In the genomic region with DNA sequence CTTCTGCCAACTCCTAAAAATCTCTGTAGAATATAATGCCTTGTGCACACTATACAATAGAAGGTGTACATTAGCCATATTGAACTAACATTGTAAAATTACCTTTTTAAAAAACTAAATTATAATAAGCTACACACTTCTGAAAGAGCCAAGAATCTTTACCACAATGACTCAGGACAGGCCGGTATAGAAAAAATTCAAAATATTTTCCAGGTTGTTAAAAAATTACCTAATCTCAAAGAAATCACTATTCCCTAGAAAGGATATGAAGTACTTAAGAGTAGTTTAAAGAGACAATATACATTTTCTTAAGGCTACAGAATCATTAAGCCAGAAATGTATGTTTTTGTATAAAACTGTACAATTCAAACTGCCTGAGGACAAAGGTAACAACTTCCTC, we compare ENCODE assay signal across 1 cellular context.
TF ChIP-seq lines count a peak whose summit lies in the region.

No MANE protein-coding gene starts in this region.

TF ChIP-seq in HepG2, 621 proteins besides CTCF, POLR2A, EP300 and RAD21:
- TF ChIP-seq HDAC1 (CRISPR knock-in tag; IDR thresholded peaks at IDR 0.05) (no peak), ZNF180 (CRISPR knock-in tag; IDR thresholded peaks at IDR 0.05; ENCODE audit: borderline replicate concordance, low read depth) (no peak), TARDBP (CRISPR knock-in tag; IDR thresholded peaks at IDR 0.05) (no peak), ZFP36L1 (CRISPR knock-in tag; IDR thresholded peaks at IDR 0.05) (no peak), FOXC1 (CRISPR knock-in tag; IDR thresholded peaks at IDR 0.05; ENCODE audit: borderline replicate concordance) (no peak), SP4 (CRISPR knock-in tag; IDR thresholded peaks at IDR 0.05) (no peak), NCOA5 (CRISPR knock-in tag; IDR thresholded peaks at IDR 0.05) (no peak), HMG20B (CRISPR knock-in tag; conservative IDR thresholded peaks at IDR 0.05) (no peak), ZNF431 (CRISPR knock-in tag; IDR thresholded peaks at IDR 0.05; ENCODE audit: borderline replicate concordance, low read depth) (no peak), ELF4 (CRISPR knock-in tag; IDR thresholded peaks at IDR 0.05; ENCODE audit: borderline replicate concordance) (no peak)
- TF ChIP-seq, protein P1, sequence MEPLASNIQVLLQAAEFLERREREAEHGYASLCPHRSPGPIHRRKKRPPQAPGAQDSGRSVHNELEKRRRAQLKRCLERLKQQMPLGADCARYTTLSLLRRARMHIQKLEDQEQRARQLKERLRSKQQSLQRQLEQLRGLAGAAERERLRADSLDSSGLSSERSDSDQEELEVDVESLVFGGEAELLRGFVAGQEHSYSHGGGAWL (CRISPR knock-in tag; IDR thresholded peaks at IDR 0.05): no peak
- TF ChIP-seq, protein P2, sequence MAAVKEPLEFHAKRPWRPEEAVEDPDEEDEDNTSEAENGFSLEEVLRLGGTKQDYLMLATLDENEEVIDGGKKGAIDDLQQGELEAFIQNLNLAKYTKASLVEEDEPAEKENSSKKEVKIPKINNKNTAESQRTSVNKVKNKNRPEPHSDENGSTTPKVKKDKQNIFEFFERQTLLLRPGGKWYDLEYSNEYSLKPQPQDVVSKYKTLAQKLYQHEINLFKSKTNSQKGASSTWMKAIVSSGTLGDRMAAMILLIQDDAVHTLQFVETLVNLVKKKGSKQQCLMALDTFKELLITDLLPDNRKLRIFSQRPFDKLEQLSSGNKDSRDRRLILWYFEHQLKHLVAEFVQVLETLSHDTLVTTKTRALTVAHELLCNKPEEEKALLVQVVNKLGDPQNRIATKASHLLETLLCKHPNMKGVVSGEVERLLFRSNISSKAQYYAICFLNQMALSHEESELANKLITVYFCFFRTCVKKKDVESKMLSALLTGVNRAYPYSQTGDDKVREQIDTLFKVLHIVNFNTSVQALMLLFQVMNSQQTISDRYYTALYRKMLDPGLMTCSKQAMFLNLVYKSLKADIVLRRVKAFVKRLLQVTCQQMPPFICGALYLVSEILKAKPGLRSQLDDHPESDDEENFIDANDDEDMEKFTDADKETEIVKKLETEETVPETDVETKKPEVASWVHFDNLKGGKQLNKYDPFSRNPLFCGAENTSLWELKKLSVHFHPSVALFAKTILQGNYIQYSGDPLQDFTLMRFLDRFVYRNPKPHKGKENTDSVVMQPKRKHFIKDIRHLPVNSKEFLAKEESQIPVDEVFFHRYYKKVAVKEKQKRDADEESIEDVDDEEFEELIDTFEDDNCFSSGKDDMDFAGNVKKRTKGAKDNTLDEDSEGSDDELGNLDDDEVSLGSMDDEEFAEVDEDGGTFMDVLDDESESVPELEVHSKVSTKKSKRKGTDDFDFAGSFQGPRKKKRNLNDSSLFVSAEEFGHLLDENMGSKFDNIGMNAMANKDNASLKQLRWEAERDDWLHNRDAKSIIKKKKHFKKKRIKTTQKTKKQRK (IDR thresholded peaks at IDR 0.05; ENCODE audit: low read length): no peak
- TF ChIP-seq, protein P3, sequence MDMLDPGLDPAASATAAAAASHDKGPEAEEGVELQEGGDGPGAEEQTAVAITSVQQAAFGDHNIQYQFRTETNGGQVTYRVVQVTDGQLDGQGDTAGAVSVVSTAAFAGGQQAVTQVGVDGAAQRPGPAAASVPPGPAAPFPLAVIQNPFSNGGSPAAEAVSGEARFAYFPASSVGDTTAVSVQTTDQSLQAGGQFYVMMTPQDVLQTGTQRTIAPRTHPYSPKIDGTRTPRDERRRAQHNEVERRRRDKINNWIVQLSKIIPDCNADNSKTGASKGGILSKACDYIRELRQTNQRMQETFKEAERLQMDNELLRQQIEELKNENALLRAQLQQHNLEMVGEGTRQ (IDR thresholded peaks at IDR 0.05; ENCODE audit: low read depth, low read length): no peak
- TF ChIP-seq, protein P3 (CRISPR knock-in tag; IDR thresholded peaks at IDR 0.05; ENCODE audit: borderline replicate concordance): no peak
- TF ChIP-seq, protein P4, sequence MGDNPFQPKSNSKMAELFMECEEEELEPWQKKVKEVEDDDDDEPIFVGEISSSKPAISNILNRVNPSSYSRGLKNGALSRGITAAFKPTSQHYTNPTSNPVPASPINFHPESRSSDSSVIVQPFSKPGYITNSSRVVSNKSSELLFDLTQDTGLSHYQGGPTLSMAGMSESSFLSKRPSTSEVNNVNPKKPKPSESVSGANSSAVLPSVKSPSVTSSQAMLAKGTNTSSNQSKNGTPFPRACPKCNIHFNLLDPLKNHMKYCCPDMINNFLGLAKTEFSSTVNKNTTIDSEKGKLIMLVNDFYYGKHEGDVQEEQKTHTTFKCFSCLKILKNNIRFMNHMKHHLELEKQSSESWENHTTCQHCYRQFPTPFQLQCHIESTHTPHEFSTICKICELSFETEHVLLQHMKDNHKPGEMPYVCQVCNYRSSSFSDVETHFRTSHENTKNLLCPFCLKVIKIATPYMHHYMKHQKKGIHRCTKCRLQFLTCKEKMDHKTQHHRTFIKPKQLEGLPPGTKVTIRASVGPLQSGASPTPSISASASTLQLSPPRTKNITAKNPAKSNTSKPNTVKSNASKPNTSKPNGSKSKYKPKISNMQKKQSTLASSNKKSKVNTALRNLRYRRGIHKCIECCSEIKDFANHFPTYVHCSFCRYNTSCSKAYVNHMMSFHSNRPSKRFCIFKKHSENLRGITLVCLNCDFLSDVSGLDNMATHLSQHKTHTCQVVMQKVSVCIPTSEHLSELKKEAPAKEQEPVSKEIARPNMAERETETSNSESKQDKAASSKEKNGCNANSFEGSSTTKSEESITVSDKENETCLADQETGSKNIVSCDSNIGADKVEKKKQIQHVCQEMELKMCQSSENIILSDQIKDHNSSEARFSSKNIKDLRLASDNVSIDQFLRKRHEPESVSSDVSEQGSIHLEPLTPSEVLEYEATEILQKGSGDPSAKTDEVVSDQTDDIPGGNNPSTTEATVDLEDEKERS (CRISPR knock-in tag; IDR thresholded peaks at IDR 0.05): no peak
- TF ChIP-seq, protein P5, sequence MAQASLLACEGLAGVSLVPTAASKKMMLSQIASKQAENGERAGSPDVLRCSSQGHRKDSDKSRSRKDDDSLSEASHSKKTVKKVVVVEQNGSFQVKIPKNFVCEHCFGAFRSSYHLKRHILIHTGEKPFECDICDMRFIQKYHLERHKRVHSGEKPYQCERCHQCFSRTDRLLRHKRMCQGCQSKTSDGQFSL (CRISPR knock-in tag; IDR thresholded peaks at IDR 0.05): no peak
- TF ChIP-seq, protein P6, sequence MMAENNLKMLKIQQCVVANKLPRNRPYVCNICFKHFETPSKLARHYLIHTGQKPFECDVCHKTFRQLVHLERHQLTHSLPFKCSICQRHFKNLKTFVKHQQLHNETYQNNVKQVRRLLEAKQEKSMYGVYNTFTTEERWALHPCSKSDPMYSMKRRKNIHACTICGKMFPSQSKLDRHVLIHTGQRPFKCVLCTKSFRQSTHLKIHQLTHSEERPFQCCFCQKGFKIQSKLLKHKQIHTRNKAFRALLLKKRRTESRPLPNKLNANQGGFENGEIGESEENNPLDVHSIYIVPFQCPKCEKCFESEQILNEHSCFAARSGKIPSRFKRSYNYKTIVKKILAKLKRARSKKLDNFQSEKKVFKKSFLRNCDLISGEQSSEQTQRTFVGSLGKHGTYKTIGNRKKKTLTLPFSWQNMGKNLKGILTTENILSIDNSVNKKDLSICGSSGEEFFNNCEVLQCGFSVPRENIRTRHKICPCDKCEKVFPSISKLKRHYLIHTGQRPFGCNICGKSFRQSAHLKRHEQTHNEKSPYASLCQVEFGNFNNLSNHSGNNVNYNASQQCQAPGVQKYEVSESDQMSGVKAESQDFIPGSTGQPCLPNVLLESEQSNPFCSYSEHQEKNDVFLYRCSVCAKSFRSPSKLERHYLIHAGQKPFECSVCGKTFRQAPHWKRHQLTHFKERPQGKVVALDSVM (CRISPR knock-in tag; IDR thresholded peaks at IDR 0.05): no peak
- TF ChIP-seq, protein P7, sequence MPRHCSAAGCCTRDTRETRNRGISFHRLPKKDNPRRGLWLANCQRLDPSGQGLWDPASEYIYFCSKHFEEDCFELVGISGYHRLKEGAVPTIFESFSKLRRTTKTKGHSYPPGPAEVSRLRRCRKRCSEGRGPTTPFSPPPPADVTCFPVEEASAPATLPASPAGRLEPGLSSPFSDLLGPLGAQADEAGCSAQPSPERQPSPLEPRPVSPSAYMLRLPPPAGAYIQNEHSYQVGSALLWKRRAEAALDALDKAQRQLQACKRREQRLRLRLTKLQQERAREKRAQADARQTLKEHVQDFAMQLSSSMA (CRISPR knock-in tag; IDR thresholded peaks at IDR 0.05): no peak
